ENCODE assay signal across 24 cellular contexts in genomic region chr20:4912380-4913142, GRCh38.
DNase-seq lines count a peak whose midpoint lies in the region; ATAC-seq, FAIRE-seq and TF ChIP-seq lines count a peak whose summit lies in the region.
"Had no signal": no experiment of that assay in that cellular context is flagged by ENCODE, and none has a peak within 500 bp of the region (broad histone marks: within the 10 kb centered on the region; RNA-seq: fewer than 3 reads in every experiment).

No MANE protein-coding gene starts in this region.

- no peak overlapping the region for H3K4me3 Mint-ChIP-seq in activated T-helper 17 cell treated with anti-CD3 and anti-CD28 coated beads, Interleukin-2, amount 50 U/mL, for 72 hours
- H3K4me3 Mint-ChIP-seq in stimulated activated naive B cell treated with anti-CD40 and anti-IgM and Interleukin-4, amounts not matched to agents 10 μg/mL and 1 μg/mL and 100 μg/mL, for 72 hours: no peak overlapping the region
- no peak overlapping the region for H3K4me3 Mint-ChIP-seq in T-cell
- H3K4me3 Mint-ChIP-seq: activated T-cell treated with anti-CD3 and anti-CD28 coated beads, Interleukin-2, amount 50 U/mL, for 24 hours; IgD-negative memory B cell had no signal

- TF ChIP-seq CTCF in HepG2 (CRISPR knock-in tag; IDR thresholded peaks at IDR 0.05) (no peak), right lobe of liver (IDR thresholded peaks at IDR 0.05) (no peak)

- H3K79me2 ChIP-seq in HepG2 (ENCODE audit: insufficient read depth, low read length): no peaks in the 10 kb centered on the region

- no peak for TF ChIP-seq EP300 in HepG2 (IDR thresholded peaks at IDR 0.05; ENCODE audit: low read depth in 2 of 2, low read length in 2 of 2)
- TF ChIP-seq EP300 in HepG2 (CRISPR knock-in tag; IDR thresholded peaks at IDR 0.05; ENCODE audit: borderline replicate concordance): no peak

- no peaks in the 10 kb centered on the region for H3K27me3 Mint-ChIP-seq in activated T-helper 17 cell treated with anti-CD3 and anti-CD28 coated beads, Interleukin-2, amount 50 U/mL, for 72 hours
- no peaks in the 10 kb centered on the region for H3K27me3 Mint-ChIP-seq in stimulated activated naive B cell treated with anti-CD40 and anti-IgM and Interleukin-4, amounts not matched to agents 10 μg/mL and 1 μg/mL and 100 μg/mL, for 72 hours
- no peaks in the 10 kb centered on the region for H3K27me3 Mint-ChIP-seq in T-cell
- H3K27me3 Mint-ChIP-seq: activated T-cell treated with anti-CD3 and anti-CD28 coated beads, Interleukin-2, amount 50 U/mL, for 24 hours; IgD-negative memory B cell had no signal

- CTCF ChIA-PET in HepG2 (lab: Yijun Ruan, JAX; ENCODE audit: low intra/inter-chr PET ratio, low total read pairs) (no interaction called here), T-cell (lab: Charles Lee) (no interaction called here)

- H2AFZ ChIP-seq in HepG2 (ENCODE audit: low read length): no peak overlapping the region

- H3K4me2 ChIP-seq in HepG2 (ENCODE audit: low read depth, low read length): no peak overlapping the region

- intact Hi-C loops in HepG2 (cut with micrococcal nuclease; ENCODE audit: unreplicated experiment): no loop called here
- intact Hi-C loops in right lobe of liver (cut with DNase I): no loop called here

- ATAC-seq in HepG2 (no peak), right lobe of liver (no peak), T-cell (replicated peaks in 1 of 4) (no peak), GM19023 (IDR thresholded peaks at IDR 0.05; ENCODE audit: unreplicated experiment) (no peak)
- peak; percentile 38 for ATAC-seq in activated T-helper 17 cell treated with anti-CD3 and anti-CD28 coated beads, Interleukin-2, amount 50 U/mL, for 72 hours (replicated peaks)
- ATAC-seq in stimulated activated naive B cell treated with anti-CD40 and anti-IgM and Interleukin-4, amounts not matched to agents 10 μg/mL and 1 μg/mL and 100 μg/mL, for 72 hours (replicated peaks): peak; percentile 83 to 86
- ATAC-seq: body of pancreas, Panc1, right cardiac atrium, upper lobe of right lung had no signal

- peaks cover 4% of the 10 kb centered on the region; the same call in 1 of the 2 replicates for H4K20me1 ChIP-seq in HepG2 (ENCODE audit: insufficient read depth, low read length)

- H3K4me1 Mint-ChIP-seq in activated T-helper 17 cell treated with anti-CD3 and anti-CD28 coated beads, Interleukin-2, amount 50 U/mL, for 72 hours: peaks cover 6% of the 10 kb centered on the region
- peaks cover 13 to 16% of the 10 kb centered on the region in 2 donors for H3K4me1 Mint-ChIP-seq in stimulated activated naive B cell treated with anti-CD40 and anti-IgM and Interleukin-4, amounts not matched to agents 10 μg/mL and 1 μg/mL and 100 μg/mL, for 72 hours
- H3K4me1 Mint-ChIP-seq in T-cell: peaks cover 10 to 16% (median 13%) of the 10 kb centered on the region in 3 donors

- peaks cover 28% of the 10 kb centered on the region for H3K36me3 Mint-ChIP-seq in activated T-helper 17 cell treated with anti-CD3 and anti-CD28 coated beads, Interleukin-2, amount 50 U/mL, for 72 hours (ENCODE audit: low read depth)
- peaks cover 27 to 44% of the 10 kb centered on the region in 2 donors for H3K36me3 Mint-ChIP-seq in stimulated activated naive B cell treated with anti-CD40 and anti-IgM and Interleukin-4, amounts not matched to agents 10 μg/mL and 1 μg/mL and 100 μg/mL, for 72 hours
- peaks cover 27% of the 10 kb centered on the region for H3K36me3 Mint-ChIP-seq in T-cell

- FAIRE-seq in HepG2 (lab: Jason Lieb, UNC) (no peak), H54 (lab: Jason Lieb, UNC) (no peak)

- no peak overlapping the region for H3K9ac ChIP-seq in HepG2 (ENCODE audit: insufficient read depth, low read depth, low read length)

- H3K9me3 ChIP-seq in HepG2 (ENCODE audit: low read length): no peaks in the 10 kb centered on the region
- no peaks in the 10 kb centered on the region for H3K9me3 ChIP-seq in right lobe of liver
- H3K9me3 ChIP-seq: adrenal gland, body of pancreas, spleen, upper lobe of right lung had no signal

- no peaks in the 10 kb centered on the region for H3K27me3 ChIP-seq in HepG2 (ENCODE audit: control insufficient read depth in 1 of 2, insufficient read depth in 2 of 2, low read length in 2 of 2)
- no peaks in the 10 kb centered on the region for H3K27me3 ChIP-seq in right lobe of liver
- H3K27me3 ChIP-seq: adrenal gland, body of pancreas, spleen, upper lobe of right lung had no signal

- H3K27ac ChIP-seq in HepG2 (ENCODE audit: extremely low read length, insufficient read depth, low read length) (no peak overlapping the region), right lobe of liver (no peak overlapping the region)
- H3K27ac ChIP-seq: body of pancreas, spleen, upper lobe of right lung had no signal

- 97% methylated on average over 15 of the region's 15 CpGs for WGBS in HepG2 (ENCODE audit: low lambda C conversion rate)
- 95% methylated on average over 10 of the region's 15 CpGs for WGBS in right lobe of liver (ENCODE audit: insufficient coverage, low coverage, low lambda C conversion rate, missing lambda C conversion rate)

- POLR2A ChIA-PET in HepG2 (lab: Yijun Ruan, JAX): no interaction called here
- POLR2A ChIA-PET in T-cell (lab: Charles Lee): no interaction called here

- TF ChIP-seq POLR2A in HepG2 (IDR thresholded peaks at IDR 0.05; ENCODE audit: insufficient read depth in 1 of 2, low read depth in 2 of 2, low read length in 2 of 2) (no peak), right lobe of liver (IDR thresholded peaks at IDR 0.05) (no peak), H54 (IDR thresholded peaks at IDR 0.05; ENCODE audit: low read depth, low read length) (no peak)

- no peaks in the 10 kb centered on the region for H3K9me3 Mint-ChIP-seq in activated T-helper 17 cell treated with anti-CD3 and anti-CD28 coated beads, Interleukin-2, amount 50 U/mL, for 72 hours
- H3K9me3 Mint-ChIP-seq in stimulated activated naive B cell treated with anti-CD40 and anti-IgM and Interleukin-4, amounts not matched to agents 10 μg/mL and 1 μg/mL and 100 μg/mL, for 72 hours: no peaks in the 10 kb centered on the region
- H3K9me3 Mint-ChIP-seq in T-cell: no peaks in the 10 kb centered on the region
- H3K9me3 Mint-ChIP-seq: activated T-cell treated with anti-CD3 and anti-CD28 coated beads, Interleukin-2, amount 50 U/mL, for 24 hours; IgD-negative memory B cell had no signal

- no peak overlapping the region for H3K27ac Mint-ChIP-seq in activated T-helper 17 cell treated with anti-CD3 and anti-CD28 coated beads, Interleukin-2, amount 50 U/mL, for 72 hours
- no peak overlapping the region for H3K27ac Mint-ChIP-seq in stimulated activated naive B cell treated with anti-CD40 and anti-IgM and Interleukin-4, amounts not matched to agents 10 μg/mL and 1 μg/mL and 100 μg/mL, for 72 hours
- H3K27ac Mint-ChIP-seq in T-cell: no peak overlapping the region
- H3K27ac Mint-ChIP-seq: activated T-cell treated with anti-CD3 and anti-CD28 coated beads, Interleukin-2, amount 50 U/mL, for 24 hours had no signal

- no peak overlapping the region for H3K4me3 ChIP-seq in HepG2 (replicated peaks in 1 of 3; ENCODE audit: insufficient read depth in 1 of 3, low read depth in 2 of 3, low read length in 3 of 3)
- no peak overlapping the region for H3K4me3 ChIP-seq in right lobe of liver
- H3K4me3 ChIP-seq: adrenal gland, body of pancreas, spleen, upper lobe of right lung had no signal

- DNase-seq in HepG2 (ENCODE audit: low spot score): no peak
- no peak for DNase-seq in right lobe of liver
- peak; percentile 8 for DNase-seq in M059J (ENCODE audit: low read depth)
- no peak for DNase-seq in stimulated activated naive B cell treated with anti-CD40 and anti-IgM and Interleukin-4, amounts not matched to agents 10 μg/mL and 1 μg/mL and 100 μg/mL, for 72 hours
- DNase-seq in T-cell: no peak
- no peak for DNase-seq in H54 (ENCODE audit: insufficient read length, low spot score)
- DNase-seq: activated CD4-positive, CD25-positive, alpha-beta regulatory T cell; activated CD8-positive, alpha-beta memory T cell treated with anti-CD3 and anti-CD28 coated beads for 24 hours; activated naive CD4-positive, alpha-beta T cell; activated T-cell treated with anti-CD3 and anti-CD28 coated beads, Interleukin-2, amount 50 U/mL, for 24 hours; adrenal gland; body of pancreas; DND-41; hippocampal formation; NCI-H1417; NCI-H446 treated with DMSO at 0.1 percent for 48 hours; SHP77; spleen; upper lobe of right lung had no signal

- in situ Hi-C loops in HepG2 (cut with HindIII; ENCODE audit: extremely low pct_ligation_motif_present, low pct_unique_long_range_greater_than_20kb): no loop called here

- H3K36me3 ChIP-seq in HepG2 (replicated peaks in 1 of 2; ENCODE audit: control insufficient read depth in 1 of 2, insufficient read depth in 2 of 2, low read length in 2 of 2) (peaks cover 14 to 51% of the 10 kb centered on the region in 2 experiments; a peak in 4 of 5 replicates), right lobe of liver (peaks cover 0 to 9% (median under 1%) of the 10 kb centered on the region in 4 donors)
- H3K36me3 ChIP-seq: upper lobe of right lung had no signal

- no TSS peak for BruUV-seq in HepG2 (replicated peaks; lab: Mats Ljungman, UMichigan)

- H3K4me1 ChIP-seq in HepG2 (ENCODE audit: insufficient read depth, low read length) (peaks cover 7% of the 10 kb centered on the region), right lobe of liver (peaks cover 0 to 13% (median 6%) of the 10 kb centered on the region in 4 donors)

- no peak for TF ChIP-seq RAD21 in HepG2 (CRISPR knock-in tag; IDR thresholded peaks at IDR 0.05)

TF ChIP-seq in HepG2, 621 proteins besides CTCF, POLR2A, EP300 and RAD21:
- TF ChIP-seq ZFP36L2 (CRISPR knock-in tag; IDR thresholded peaks at IDR 0.05) (no peak), ZNF629 (CRISPR knock-in tag; conservative IDR thresholded peaks at IDR 0.05) (0 out of 2 replicates have a peak, but pooled peaks have one; percentile 27)
TF ChIP-seq in HepG2: peak in this region for 1.

Comparison
In these comparisons a context has a peak if more than half of its experiments do, and no peak if none do; other contexts are left out.
1. ATAC-seq: peak in activated T-helper 17 cell treated with anti-CD3 and anti-CD28 coated beads, Interleukin-2, amount 50 U/mL, for 72 hours (single experiment) and stimulated activated naive B cell treated with anti-CD40 and anti-IgM and Interleukin-4, amounts not matched to agents 10 μg/mL and 1 μg/mL and 100 μg/mL, for 72 hours (2 of 2); none in HepG2 (single experiment), right lobe of liver (0 of 4), T-cell (0 of 4) and GM19023 (single experiment).